Comparison of ENCODE assay signal across 11 cellular contexts in the genomic region with DNA sequence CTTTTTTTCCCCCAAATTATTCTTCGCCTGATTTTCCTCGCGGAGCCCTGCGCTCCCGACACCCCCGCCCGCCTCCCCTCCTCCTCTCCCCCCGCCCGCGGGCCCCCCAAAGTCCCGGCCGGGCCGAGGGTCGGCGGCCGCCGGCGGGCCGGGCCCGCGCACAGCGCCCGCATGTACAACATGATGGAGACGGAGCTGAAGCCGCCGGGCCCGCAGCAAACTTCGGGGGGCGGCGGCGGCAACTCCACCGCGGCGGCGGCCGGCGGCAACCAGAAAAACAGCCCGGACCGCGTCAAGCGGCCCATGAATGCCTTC. TPM values are rescaled to one million over a fixed set of nuclear protein-coding genes. Genes with fewer than 3 reads are reported as not detected.
A peak's percentile ranks its signal among the peaks of the same experiment; 100 is the strongest.
DNase-seq lines count a peak whose midpoint lies in the region; ATAC-seq, FAIRE-seq and TF ChIP-seq lines count a peak whose summit lies in the region.
"Had no signal": no experiment of that assay in that cellular context is flagged by ENCODE, and none has a peak within 500 bp of the region (broad histone marks: within the 10 kb centered on the region; RNA-seq: fewer than 3 reads in every experiment).

No MANE protein-coding gene starts in this region.

- H3K23ac ChIP-seq in trophoblast cell (ENCODE audit: low read length) = no peak overlapping the region

- 14% methylated on average over 1 of the region's 41 CpGs; no CpG with 5 or more reads in 1 of the 2 donors for WGBS in esophagus squamous epithelium, 2 donors
- no CpG with 5 or more reads among the region's 41 CpGs for WGBS in trophoblast cell (ENCODE audit: extremely low coverage, insufficient coverage, insufficient read length)

- H2AFZ ChIP-seq in OCI-LY3 (ENCODE audit: low read depth, low read length) (no peak overlapping the region), trophoblast cell (ENCODE audit: insufficient read depth, low read length, poor library complexity) (no peak overlapping the region)

- H3K4ac ChIP-seq in trophoblast cell (ENCODE audit: low read depth, low read length) = no peak overlapping the region

- H3K9ac ChIP-seq in OCI-LY3 (ENCODE audit: low read length) (no peak overlapping the region), trophoblast cell (ENCODE audit: low read length) (no peak overlapping the region)

- no peak for ATAC-seq in HG03159 (IDR thresholded peaks at IDR 0.05; ENCODE audit: unreplicated experiment)

- CTCF ChIA-PET in GM10248 (lab: Yijun Ruan, JAX) = interaction anchor here (1.6 kb wide), 1 partner anchor 11 kb away, joined by 6 read pairs; no protein-coding TSS in a partner anchor

- POLR2A ChIA-PET in GM10248 (lab: Yijun Ruan, JAX) = no interaction called here

- H3K36me3 ChIP-seq in GM06990 (ENCODE audit: control insufficient read depth, insufficient read depth, low read length) (no peaks in the 10 kb centered on the region), OCI-LY3 (replicated peaks; ENCODE audit: low read depth, low read length) (no peaks in the 10 kb centered on the region), esophagus squamous epithelium (no peaks in the 10 kb centered on the region), trophoblast cell (ENCODE audit: control insufficient read depth in 1 of 2, insufficient read depth in 2 of 2, low read length in 2 of 2) (no peaks in the 10 kb centered on the region)

- no peak overlapping the region for H4K8ac ChIP-seq in trophoblast cell (ENCODE audit: low read depth, low read length)

- no peak for TF ChIP-seq CTCF in GM06990 (IDR thresholded peaks at IDR 0.05; ENCODE audit: insufficient read depth, low read length, poor library complexity, severe bottlenecking)
- no peak for TF ChIP-seq CTCF in OCI-LY3 (IDR thresholded peaks at IDR 0.05; ENCODE audit: low read depth, low read length)
- TF ChIP-seq CTCF in esophagus squamous epithelium (IDR thresholded peaks at IDR 0.05) = no peak
- TF ChIP-seq CTCF in GM10248 (IDR thresholded peaks at IDR 0.05; ENCODE audit: control extremely low read depth, extremely low read depth, low read depth, missing control alignments) = no peak

- H2BK5ac ChIP-seq in trophoblast cell (ENCODE audit: low read depth, low read length, poor library complexity) = no peak overlapping the region

- H4K12ac ChIP-seq in trophoblast cell (ENCODE audit: low read depth, low read length) = no peak overlapping the region

- H3K79me1 ChIP-seq in trophoblast cell (ENCODE audit: low read length) = no peaks in the 10 kb centered on the region

- H4K20me1 ChIP-seq in OCI-LY3 (ENCODE audit: insufficient read depth, low read length) = no peaks in the 10 kb centered on the region

- peaks cover 11% of the 10 kb centered on the region for H3K4me1 ChIP-seq in OCI-LY3 (ENCODE audit: low read length)
- peaks cover 8 to 37% (median 15%) of the 10 kb centered on the region in 3 donors for H3K4me1 ChIP-seq in esophagus squamous epithelium
- H3K4me1 ChIP-seq in trophoblast cell (ENCODE audit: control insufficient read depth in 1 of 2, insufficient read depth in 2 of 2, low read length in 2 of 2) = peaks cover 12 to 16% of the 10 kb centered on the region in 2 experiments

- H3K14ac ChIP-seq in trophoblast cell (ENCODE audit: low read length) = no peak overlapping the region

- no peak for TF ChIP-seq POLR2A in esophagus squamous epithelium (IDR thresholded peaks at IDR 0.05)
- TF ChIP-seq POLR2A in H54 (IDR thresholded peaks at IDR 0.05; ENCODE audit: low read depth, low read length) = no peak

- no peak overlapping the region for H2BK120ac ChIP-seq in trophoblast cell (ENCODE audit: insufficient read depth, low read length, poor library complexity)

- H3K27ac ChIP-seq in OCI-LY3 (ENCODE audit: low read length) (no peak overlapping the region), esophagus squamous epithelium (peak overlapping the region; percentile 65 to 93 (median 90)), trophoblast cell (ENCODE audit: low read depth, low read length) (no peak overlapping the region)

- H2AK5ac ChIP-seq in trophoblast cell (ENCODE audit: low read length) = no peak overlapping the region

- H3K18ac ChIP-seq in trophoblast cell (ENCODE audit: low read length) = no peak overlapping the region

- H4K91ac ChIP-seq in trophoblast cell (ENCODE audit: low read depth, low read length) = no peak overlapping the region

- FAIRE-seq in H54 (lab: Jason Lieb, UNC) = no peak
- FAIRE-seq: GM12892 had no signal

- H3K9me3 ChIP-seq in OCI-LY3 (ENCODE audit: insufficient read depth, low read length) = no peaks in the 10 kb centered on the region
- no peaks in the 10 kb centered on the region for H3K9me3 ChIP-seq in esophagus squamous epithelium
- H3K9me3 ChIP-seq in trophoblast cell (ENCODE audit: insufficient read depth, low read depth, low read length) = peaks cover 3% of the 10 kb centered on the region

- H3K79me2 ChIP-seq in OCI-LY3 (ENCODE audit: low read length) = no peaks in the 10 kb centered on the region
- no peaks in the 10 kb centered on the region for H3K79me2 ChIP-seq in trophoblast cell (ENCODE audit: control insufficient read depth, insufficient read depth, low read length, poor library complexity)

- H2BK12ac ChIP-seq in trophoblast cell (ENCODE audit: low read length) = no peak overlapping the region

- H3K4me3 ChIP-seq in GM06990 (replicated peaks; ENCODE audit: low read depth, low read length) (peak overlapping the region; percentile 43; the same call in 1 of the 2 replicates), OCI-LY3 (ENCODE audit: low read length) (no peak overlapping the region), esophagus squamous epithelium (peak overlapping the region; percentile 55 to 68 (median 62)), trophoblast cell (ENCODE audit: low read depth, low read length) (peak overlapping the region; percentile 72)

- H3K4me2 ChIP-seq in OCI-LY3 (ENCODE audit: low read length) (peak overlapping the region; percentile 47; the same call in 1 of the 2 replicates), trophoblast cell (ENCODE audit: low read length) (peak overlapping the region; percentile 98)

- intact Hi-C loops in esophagus squamous epithelium (cut with DNase I) = loop anchor here (5.0 kb wide), 1 partner anchor 545 kb away; no protein-coding TSS in a partner anchor

- no peak for DNase-seq in GM06990 (ENCODE audit: extremely low read depth, insufficient read length)
- no peak for DNase-seq in esophagus squamous epithelium (lab: John Stamatoyannopoulos, UW)
- no peak for DNase-seq in trophoblast cell
- DNase-seq in H54 (ENCODE audit: insufficient read length, low spot score) = no peak
- no peak for DNase-seq in GM10248 (ENCODE audit: extremely low spot score)
- DNase-seq in activated CD4-positive, alpha-beta T cell treated with anti-CD3 and anti-CD28 coated beads for 1 hour = no peak
- DNase-seq: cortex of kidney had no signal

- peaks cover 7% of the 10 kb centered on the region for H3K27me3 ChIP-seq in GM06990 (replicated peaks; ENCODE audit: control insufficient read depth, insufficient read depth, low read length)
- peaks cover 5% of the 10 kb centered on the region; the same call in 1 of the 2 replicates for H3K27me3 ChIP-seq in OCI-LY3 (ENCODE audit: low read depth, low read length)
- H3K27me3 ChIP-seq in esophagus squamous epithelium = peaks cover 0 to 100% (median 14%) of the 10 kb centered on the region in 4 donors
- H3K27me3 ChIP-seq in trophoblast cell (ENCODE audit: insufficient read depth, low read length) = peaks cover 23% of the 10 kb centered on the region

RNA-seq across cellular contexts. Expression of a gene that starts 0.4 kb away (rescaled TPM):
- 10 to 100 TPM; 21.3 to 54.8 (median 43.5) TPM for total RNA-seq in esophagus squamous epithelium
- 0.25 and 0.30 TPM in 2 replicates for polyA plus RNA-seq in trophoblast cell (2013)
- total RNA-seq: naive thymus-derived CD4-positive, alpha-beta T cell had no signal
- polyA plus RNA-seq: naive thymus-derived CD4-positive, alpha-beta T cell had no signal

Comparison
In these comparisons a context has a peak if more than half of its experiments do, and no peak if none do; other contexts are left out.
1. H3K27ac ChIP-seq: peak in esophagus squamous epithelium (4 of 4); none in OCI-LY3 (single experiment) and trophoblast cell (single experiment).